Comparison of ENCODE assay signal across 9 cellular contexts in the genomic region with DNA sequence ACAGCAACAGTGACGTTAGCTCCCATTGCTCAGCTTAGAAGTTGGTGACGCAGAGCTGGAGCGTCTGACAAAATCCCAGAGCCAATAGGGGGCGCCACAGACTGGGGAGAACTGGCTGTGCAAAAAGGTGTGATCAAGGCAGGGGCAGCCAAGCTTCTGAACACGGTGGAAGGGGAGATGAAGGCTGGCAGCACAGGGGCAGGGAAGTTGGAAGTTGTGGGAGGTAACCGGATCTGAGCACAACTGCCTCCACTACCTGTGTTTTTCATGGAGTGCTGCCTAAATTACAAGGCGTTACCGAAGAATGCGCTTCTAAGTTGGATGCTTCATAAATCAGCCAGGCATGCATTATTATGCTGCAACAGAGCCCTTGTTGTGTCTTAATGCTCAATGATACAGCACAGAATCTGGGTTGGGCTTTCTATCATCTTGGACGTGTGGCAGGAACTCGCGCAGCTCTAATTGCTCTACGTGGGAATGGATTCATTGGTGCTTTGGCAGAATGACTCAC.
A peak's percentile ranks its signal among the peaks of the same experiment; 100 is the strongest.
DNase-seq lines count a peak whose midpoint lies in the region; ATAC-seq and TF ChIP-seq lines count a peak whose summit lies in the region.
"Had no signal": no experiment of that assay in that cellular context is flagged by ENCODE, and none has a peak within 500 bp of the region (broad histone marks: within the 10 kb centered on the region; RNA-seq: fewer than 3 reads in every experiment).

No MANE protein-coding gene starts in this region.

- no peak overlapping the region for H3K9ac ChIP-seq in parathyroid adenoma

- no peaks in the 10 kb centered on the region for H3K79me2 ChIP-seq in parathyroid adenoma

- no peak overlapping the region for H3K4me3 Mint-ChIP-seq in activated CD4-positive, alpha-beta memory T cell treated with anti-CD3 and anti-CD28 coated beads for 36 hours
- H3K4me3 Mint-ChIP-seq in activated CD4-positive, alpha-beta memory T cell treated with anti-CD3 and anti-CD28 coated beads, Interleukin-2, amount 10 ng/mL, durations not matched to agents 7 days and 5 days, result no peak overlapping the region
- H3K4me3 Mint-ChIP-seq in CD4-positive, alpha-beta T cell, result no peak overlapping the region

- H3K27ac ChIP-seq in parathyroid adenoma, result no peak overlapping the region
- H3K27ac ChIP-seq in CD4-positive, alpha-beta T cell (ENCODE audit: low read depth, low read length), result no peak overlapping the region

- TF ChIP-seq CTCF in parathyroid adenoma (IDR thresholded peaks at IDR 0.05), result peak; percentile 20
- TF ChIP-seq CTCF in CD4-positive, alpha-beta T cell (IDR thresholded peaks at IDR 0.05), result no peak

- peak; percentile 28 for DNase-seq in activated CD4-positive, alpha-beta memory T cell treated with anti-CD3 and anti-CD28 coated beads for 36 hours
- no peak for DNase-seq in activated CD4-positive, alpha-beta memory T cell treated with anti-CD3 and anti-CD28 coated beads, Interleukin-2, amount 10 ng/mL, durations not matched to agents 7 days and 5 days
- DNase-seq in NCI-H2227 treated with DMSO at 0.1 percent for 48 hours (lab: John Stamatoyannopoulos, UW), result peak; percentile 69
- peak; percentile 78 for DNase-seq in ecto neural progenitor cell (ENCODE audit: low spot score)
- DNase-seq in CD4-positive, alpha-beta T cell, result no peak

- POLR2A ChIA-PET in activated CD4-positive, alpha-beta memory T cell treated with anti-CD3 and anti-CD28 coated beads for 36 hours (lab: Charles Lee), result no interaction called here
- POLR2A ChIA-PET in activated CD4-positive, alpha-beta memory T cell treated with anti-CD3 and anti-CD28 coated beads, Interleukin-2, amount 10 ng/mL, durations not matched to agents 7 days and 5 days (lab: Charles Lee), result no interaction called here
- POLR2A ChIA-PET in CD4-positive, alpha-beta T cell (lab: Charles Lee), result no interaction called here

- no peak overlapping the region for H3K4me2 ChIP-seq in parathyroid adenoma (ENCODE audit: low read length)

- no peaks in the 10 kb centered on the region for H3K4me1 ChIP-seq in parathyroid adenoma

- CTCF ChIA-PET in activated CD4-positive, alpha-beta memory T cell treated with anti-CD3 and anti-CD28 coated beads for 36 hours (lab: Charles Lee), result no interaction called here
- CTCF ChIA-PET in activated CD4-positive, alpha-beta memory T cell treated with anti-CD3 and anti-CD28 coated beads, Interleukin-2, amount 10 ng/mL, durations not matched to agents 7 days and 5 days (lab: Charles Lee), result no interaction called here
- CTCF ChIA-PET in CD4-positive, alpha-beta T cell (lab: Charles Lee), result interaction anchor here (0.5 kb wide), 1 partner anchor 17 kb away, joined by 3 read pairs; no protein-coding TSS in a partner anchor

- H3K36me3 Mint-ChIP-seq in activated CD4-positive, alpha-beta memory T cell treated with anti-CD3 and anti-CD28 coated beads for 36 hours, result no peaks in the 10 kb centered on the region
- H3K36me3 Mint-ChIP-seq in activated CD4-positive, alpha-beta memory T cell treated with anti-CD3 and anti-CD28 coated beads, Interleukin-2, amount 10 ng/mL, durations not matched to agents 7 days and 5 days (ENCODE audit: low read depth), result no peaks in the 10 kb centered on the region
- H3K36me3 Mint-ChIP-seq in CD4-positive, alpha-beta T cell (ENCODE audit: low read depth), result no peaks in the 10 kb centered on the region
- H3K36me3 Mint-ChIP-seq: activated naive CD4-positive, alpha-beta T cell treated with anti-CD3 and anti-CD28 coated beads, Interleukin-2, amount 50 U/mL, for 72 hours had no signal

- H3K36me3 ChIP-seq in parathyroid adenoma (ENCODE audit: control insufficient read depth, insufficient read depth, low read length), result no peaks in the 10 kb centered on the region

- H3K27me3 ChIP-seq in parathyroid adenoma (ENCODE audit: control insufficient read depth, insufficient read depth, low read length), result no peaks in the 10 kb centered on the region
- no peaks in the 10 kb centered on the region for H3K27me3 ChIP-seq in CD4-positive, alpha-beta T cell (ENCODE audit: control insufficient read depth, insufficient read depth, low read length)

- intact Hi-C loops in activated CD4-positive, alpha-beta memory T cell treated with anti-CD3 and anti-CD28 coated beads for 36 hours (cut with micrococcal nuclease), result no loop called here
- intact Hi-C loops in CD4-positive, alpha-beta T cell (cut with DNase I, micrococcal nuclease), result no loop called here

- H3K9me3 ChIP-seq in parathyroid adenoma (ENCODE audit: control insufficient read depth, low read length), result no peaks in the 10 kb centered on the region
- no peaks in the 10 kb centered on the region for H3K9me3 ChIP-seq in CD4-positive, alpha-beta T cell (ENCODE audit: control insufficient read depth, low read length)

- H3K9me3 Mint-ChIP-seq in activated CD4-positive, alpha-beta memory T cell treated with anti-CD3 and anti-CD28 coated beads for 36 hours, result no peaks in the 10 kb centered on the region
- H3K9me3 Mint-ChIP-seq in activated CD4-positive, alpha-beta memory T cell treated with anti-CD3 and anti-CD28 coated beads, Interleukin-2, amount 10 ng/mL, durations not matched to agents 7 days and 5 days, result no peaks in the 10 kb centered on the region
- H3K9me3 Mint-ChIP-seq in CD4-positive, alpha-beta T cell, result no peaks in the 10 kb centered on the region
- H3K9me3 Mint-ChIP-seq: activated naive CD4-positive, alpha-beta T cell treated with anti-CD3 and anti-CD28 coated beads, Interleukin-2, amount 50 U/mL, for 72 hours had no signal

- H2AFZ ChIP-seq in parathyroid adenoma, result no peak overlapping the region

- ATAC-seq in GM21717 (IDR thresholded peaks at IDR 0.05; ENCODE audit: unreplicated experiment), result no peak
- no peak for ATAC-seq in HG02763 (IDR thresholded peaks at IDR 0.05; ENCODE audit: unreplicated experiment)
- no peak for ATAC-seq in CD4-positive, alpha-beta T cell (ENCODE audit: poor library complexity)
- ATAC-seq: activated naive CD4-positive, alpha-beta T cell treated with anti-CD3 and anti-CD28 coated beads, Interleukin-2, amount 50 U/mL, for 72 hours had no signal

- no peaks in the 10 kb centered on the region for H3K4me1 Mint-ChIP-seq in activated CD4-positive, alpha-beta memory T cell treated with anti-CD3 and anti-CD28 coated beads for 36 hours (ENCODE audit: low read depth)
- H3K4me1 Mint-ChIP-seq in activated CD4-positive, alpha-beta memory T cell treated with anti-CD3 and anti-CD28 coated beads, Interleukin-2, amount 10 ng/mL, durations not matched to agents 7 days and 5 days, result no peaks in the 10 kb centered on the region
- no peaks in the 10 kb centered on the region for H3K4me1 Mint-ChIP-seq in CD4-positive, alpha-beta T cell (ENCODE audit: low read depth)

- no peaks in the 10 kb centered on the region for H3K27me3 Mint-ChIP-seq in activated CD4-positive, alpha-beta memory T cell treated with anti-CD3 and anti-CD28 coated beads for 36 hours
- no peaks in the 10 kb centered on the region for H3K27me3 Mint-ChIP-seq in activated CD4-positive, alpha-beta memory T cell treated with anti-CD3 and anti-CD28 coated beads, Interleukin-2, amount 10 ng/mL, durations not matched to agents 7 days and 5 days
- peaks cover 11% of the 10 kb centered on the region for H3K27me3 Mint-ChIP-seq in CD4-positive, alpha-beta T cell

- H3K27ac Mint-ChIP-seq in activated CD4-positive, alpha-beta memory T cell treated with anti-CD3 and anti-CD28 coated beads for 36 hours, result no peak overlapping the region
- no peak overlapping the region for H3K27ac Mint-ChIP-seq in activated CD4-positive, alpha-beta memory T cell treated with anti-CD3 and anti-CD28 coated beads, Interleukin-2, amount 10 ng/mL, durations not matched to agents 7 days and 5 days
- no peak overlapping the region for H3K27ac Mint-ChIP-seq in CD4-positive, alpha-beta T cell
- H3K27ac Mint-ChIP-seq: activated naive CD4-positive, alpha-beta T cell treated with anti-CD3 and anti-CD28 coated beads, Interleukin-2, amount 50 U/mL, for 72 hours had no signal

- no peak overlapping the region for H3K4me3 ChIP-seq in parathyroid adenoma (ENCODE audit: low read depth, low read length)

Comparison
In these comparisons a context has a peak if more than half of its experiments do, and no peak if none do; other contexts are left out.
1. DNase-seq: peak in activated CD4-positive, alpha-beta memory T cell treated with anti-CD3 and anti-CD28 coated beads for 36 hours (single experiment), NCI-H2227 treated with DMSO at 0.1 percent for 48 hours (single experiment) and ecto neural progenitor cell (single experiment); none in activated CD4-positive, alpha-beta memory T cell treated with anti-CD3 and anti-CD28 coated beads, Interleukin-2, amount 10 ng/mL, durations not matched to agents 7 days and 5 days (single experiment) and CD4-positive, alpha-beta T cell (0 of 10).